ENCODE assay signal across 8 cellular contexts in genomic region chr12:120290541-120291312, GRCh38. TPM values are rescaled to one million over a fixed set of nuclear protein-coding genes. Genes with fewer than 3 reads are reported as not detected.
A peak's percentile ranks its signal among the peaks of the same experiment; 100 is the strongest.
DNase-seq lines count a peak whose midpoint lies in the region; ATAC-seq and TF ChIP-seq lines count a peak whose summit lies in the region.

No MANE protein-coding gene starts in this region.

- intact Hi-C loops in right lobe of liver (cut with DNase I) = no loop called here

- WGBS in right lobe of liver (ENCODE audit: insufficient coverage, low coverage, low lambda C conversion rate, missing lambda C conversion rate) = 13% methylated on average over 27 of the region's 27 CpGs

- TF ChIP-seq POLR2A in Peyer's patch (IDR thresholded peaks at IDR 0.05) (no peak), right lobe of liver (IDR thresholded peaks at IDR 0.05) (no peak)

- H3K4me3 ChIP-seq in Peyer's patch = peak overlapping the region; percentile 1 to 55 (median 27)
- peak overlapping the region; percentile 18 for H3K4me3 ChIP-seq in astrocyte of the cerebellum (ENCODE audit: low read depth, low read length)
- peak overlapping the region; percentile 0 to 42 (median 41) for H3K4me3 ChIP-seq in right lobe of liver

- H3K27me3 ChIP-seq in Peyer's patch = no peaks in the 10 kb centered on the region
- H3K27me3 ChIP-seq in right lobe of liver = no peaks in the 10 kb centered on the region

- ATAC-seq in right lobe of liver (peak; percentile 2 to 13 (median 4)), GM21526 (IDR thresholded peaks at IDR 0.05; ENCODE audit: low FRiP score, unreplicated experiment) (no peak)

- in situ Hi-C loops in astrocyte of the cerebellum (cut with HindIII; ENCODE audit: low sequenced_read_pairs) = no loop called here

- TF ChIP-seq CTCF in Peyer's patch (IDR thresholded peaks at IDR 0.05) (no peak), astrocyte of the cerebellum (IDR thresholded peaks at IDR 0.05; ENCODE audit: low read depth, low read length, missing control alignments) (no peak), right lobe of liver (IDR thresholded peaks at IDR 0.05) (no peak)

- H3K4me1 ChIP-seq in Peyer's patch (peaks cover 0 to 15% (median 3%) of the 10 kb centered on the region in 4 donors), right lobe of liver (peaks cover 0 to 6% (median 0%) of the 10 kb centered on the region in 4 donors)

- H3K36me3 ChIP-seq in Peyer's patch = no peaks in the 10 kb centered on the region
- no peaks in the 10 kb centered on the region for H3K36me3 ChIP-seq in right lobe of liver

- H3K27ac ChIP-seq in Peyer's patch (peak overlapping the region; percentile 77 to 99 (median 93)), right lobe of liver (peak overlapping the region; percentile 97 to 99 (median 99))

- DNase-seq in NCI-H1105 treated with DMSO at 0.1 percent for 48 hours (lab: John Stamatoyannopoulos, UW) (peak; percentile 22), NCI-H1105 (lab: John Stamatoyannopoulos, UW) (no peak), Peyer's patch (peak in 1 of 3 donors; percentile 56), astrocyte of the cerebellum (ENCODE audit: low read depth) (no peak), right lobe of liver (no peak), NCI-H1694 (lab: John Stamatoyannopoulos, UW) (no peak)
- peak; percentile 37 for DNase-seq in stimulated activated naive CD4-positive, alpha-beta T cell treated with Interleukin-2 at 50 U/mL for 16 hours (lab: John Stamatoyannopoulos, UW)

- H3K9me3 ChIP-seq in Peyer's patch (no peaks in the 10 kb centered on the region), right lobe of liver (no peaks in the 10 kb centered on the region)

RNA-seq across cellular contexts. Expression of gene RNU4-2, which starts 1.0 kb away (rescaled TPM):
- total RNA-seq in Peyer's patch (under 1 TPM; under 0.01 TPM), right lobe of liver (1,000 to 10,000 TPM in 4 of 6 experiments, under 1 TPM in 2; under 0.01 to 8,070 (median 3,211) TPM)

RNA-seq across cellular contexts. Expression of gene RNU4-1, which starts 2.3 kb away (rescaled TPM):
- total RNA-seq in Peyer's patch = under 1 TPM; under 0.01 TPM
- total RNA-seq in right lobe of liver = 1,000 to 10,000 TPM in 4 of 6 experiments, under 1 TPM in 1, not detected in 1; under 0.01 to 2,710 (median 2,128) TPM

RNA-seq across cellular contexts. Expression of gene SIRT4, which starts 11.4 kb away (rescaled TPM):
- total RNA-seq in Peyer's patch (1 to 10 TPM; 3.2 to 6.3 (median 4.2) TPM), right lobe of liver (1 to 10 TPM in 5 of 6 experiments, under 1 TPM in 1; 0.56 to 4.1 (median 3.0) TPM)

RNA-seq across cellular contexts. Expression of gene PXN, which starts 25.2 kb away (rescaled TPM):
- 100 to 1,000 TPM; 138 to 204 (median 177) TPM for total RNA-seq in Peyer's patch
- 10 to 100 TPM; 15.1 to 32.6 (median 24.1) TPM for total RNA-seq in right lobe of liver

RNA-seq across cellular contexts. Expression of gene PLA2G1B, which starts 36.9 kb away (rescaled TPM):
- total RNA-seq in Peyer's patch (not detected), right lobe of liver (not detected)

Comparison
In these comparisons a context has a peak if more than half of its experiments do, and no peak if none do; other contexts are left out.
1. DNase-seq: peak in NCI-H1105 treated with DMSO at 0.1 percent for 48 hours (single experiment) and stimulated activated naive CD4-positive, alpha-beta T cell treated with Interleukin-2 at 50 U/mL for 16 hours (single experiment); none in NCI-H1105 (single experiment), astrocyte of the cerebellum (single experiment), right lobe of liver (0 of 3) and NCI-H1694 (single experiment).
2. Peak in every context shown above with its lines, with median percentiles within 50 percentile points of each other: H3K4me3 ChIP-seq.